9 cellular contexts compared by ENCODE assay signal in genomic region chr13:91647361-91647970, GRCh38.
DNase-seq lines count a peak whose midpoint lies in the region; ATAC-seq, FAIRE-seq and TF ChIP-seq lines count a peak whose summit lies in the region.
"Had no signal": no experiment of that assay in that cellular context is flagged by ENCODE, and none has a peak within 500 bp of the region (broad histone marks: within the 10 kb centered on the region; RNA-seq: fewer than 3 reads in every experiment).

No MANE protein-coding gene starts in this region.

- H3K4me3 ChIP-seq in lower lobe of right lung (no peak overlapping the region), prostate gland (no peak overlapping the region)

- ATAC-seq in HG03159 (IDR thresholded peaks at IDR 0.05; ENCODE audit: unreplicated experiment) (peak; percentile 55), lower lobe of right lung (no peak)

- H3K9me3 ChIP-seq in lower lobe of right lung (no peaks in the 10 kb centered on the region), prostate gland (no peaks in the 10 kb centered on the region)

- H3K27ac ChIP-seq in lower lobe of right lung (no peak overlapping the region), prostate gland (no peak overlapping the region)

- no peaks in the 10 kb centered on the region for H3K36me3 ChIP-seq in lower lobe of right lung
- H3K36me3 ChIP-seq in prostate gland, result no peaks in the 10 kb centered on the region

- no peaks in the 10 kb centered on the region for H3K4me1 ChIP-seq in lower lobe of right lung
- H3K4me1 ChIP-seq in prostate gland (replicated peaks), result no peaks in the 10 kb centered on the region

- TF ChIP-seq CTCF in lower lobe of right lung (IDR thresholded peaks at IDR 0.05) (peak; percentile 25), prostate gland (IDR thresholded peaks at IDR 0.05) (no peak)

- FAIRE-seq in GM12892 (lab: Jason Lieb, UNC), result peak; percentile 44
- no peak for FAIRE-seq in frontal cortex (lab: Jason Lieb, UNC)

- 37% methylated on average over 3 of the region's 3 CpGs for WGBS in prostate gland

- H3K27me3 ChIP-seq in lower lobe of right lung (ENCODE audit: low read depth) (no peaks in the 10 kb centered on the region), prostate gland (replicated peaks; ENCODE audit: insufficient read depth) (no peaks in the 10 kb centered on the region)

- no peak for TF ChIP-seq POLR2A in GM12892 (IDR thresholded peaks at IDR 0.05; ENCODE audit: low read depth, low read length)
- TF ChIP-seq POLR2A in prostate gland (IDR thresholded peaks at IDR 0.05), result no peak

- intact Hi-C loops in lower lobe of right lung (cut with DNase I) (no loop called here), prostate gland (cut with DNase I) (no loop called here)

- DNase-seq in GM12892 (ENCODE audit: insufficient read length) (no peak), UCSD-AML1 (lab: John Stamatoyannopoulos, UW; ENCODE audit: unreplicated experiment) (peak; percentile 36), lower lobe of right lung (no peak), NCI-H510A (lab: John Stamatoyannopoulos, UW) (no peak), frontal cortex (ENCODE audit: low spot score in 2 of 2) (no peak), prostate gland (ENCODE audit: low spot score) (no peak)
- no peak for DNase-seq in stimulated activated CD4-positive, alpha-beta T cell treated with anti-CD3 and anti-CD28 coated beads, Interleukin-4, amount 100 ng/mL, for 4 hours
- DNase-seq: stimulated activated CD4-positive, alpha-beta T cell treated with anti-CD3 and anti-CD28 coated beads, Interleukin-12 subunit alpha, Interleukin-12 subunit beta, amount 100 ng/mL, for 4 hours had no signal
